In genomic region chr6:28335564-28336283, GRCh38 we compare ENCODE assay signal across 1 cellular context.
TF ChIP-seq lines count a peak whose summit lies in the region.

ZSCAN31 (minus strand) TSS chr6:28336148; CDS start chr6:28329683, 6,465 bp downstream.

TF ChIP-seq in GM12878, 131 proteins besides CTCF, POLR2A, EP300 and RAD21 (continued from another document and continues in another):
- TF ChIP-seq CEBPZ (IDR thresholded peaks at IDR 0.05; ENCODE audit: low read depth, low read length), result no peak
- TF ChIP-seq MTA2 (IDR thresholded peaks at IDR 0.05; ENCODE audit: low read depth), result peak; percentile 10; the same call in 1 of the 2 replicates
- TF ChIP-seq ASH2L (IDR thresholded peaks at IDR 0.05; ENCODE audit: borderline replicate concordance, low read depth), result 0 out of 2 replicates have a peak, but pooled peaks have one; percentile 40
- peak; percentile 44 for TF ChIP-seq RELB (IDR thresholded peaks at IDR 0.05; ENCODE audit: low read depth)
- TF ChIP-seq ATF2 (IDR thresholded peaks at IDR 0.05; ENCODE audit: low read length), result peak; percentile 85
- TF ChIP-seq IKZF1 (conservative IDR thresholded peaks at IDR 0.05), result peak; percentile 91
- TF ChIP-seq IKZF2 (IDR thresholded peaks at IDR 0.05), result peak; percentile 77 to 82
- TF ChIP-seq SKIL (IDR thresholded peaks at IDR 0.05; ENCODE audit: low read depth, poor library complexity, severe bottlenecking), result peak; percentile 36
- peak; percentile 63; the same call in 1 of the 2 replicates for TF ChIP-seq GATAD2B (conservative IDR thresholded peaks at IDR 0.05; ENCODE audit: low read depth)
- peak; percentile 78 for TF ChIP-seq RUNX3 (IDR thresholded peaks at IDR 0.05; ENCODE audit: low read length)
- peak; percentile 67 for TF ChIP-seq EED (IDR thresholded peaks at IDR 0.05; ENCODE audit: low read depth)
- TF ChIP-seq SREBF1 (IDR thresholded peaks at IDR 0.05; ENCODE audit: low read length), result no peak
- peak; percentile 49; the same call in 1 of the 2 replicates for TF ChIP-seq PAX8 (IDR thresholded peaks at IDR 0.05)
- TF ChIP-seq SMC3 (IDR thresholded peaks at IDR 0.05; ENCODE audit: borderline replicate concordance, low read length), result no peak
- peak; percentile 10; the same call in 1 of the 2 replicates for TF ChIP-seq NFIC (IDR thresholded peaks at IDR 0.05; ENCODE audit: low read depth, low read length)
- TF ChIP-seq E2F8 (IDR thresholded peaks at IDR 0.05; ENCODE audit: low read depth, partially characterized antibody), result no peak
- TF ChIP-seq CHD1 (IDR thresholded peaks at IDR 0.05; ENCODE audit: low read depth, low read length), result no peak
- TF ChIP-seq POU2F2 (IDR thresholded peaks at IDR 0.05; ENCODE audit: borderline replicate concordance, low read depth, low read length), result peak; percentile 21; the same call in 1 of the 3 replicates
- TF ChIP-seq TAF1 (IDR thresholded peaks at IDR 0.05; ENCODE audit: borderline replicate concordance, low read depth, low read length), result peak; percentile 42; the same call in 1 of the 2 replicates
- no peak for TF ChIP-seq STAT3 (IDR thresholded peaks at IDR 0.05; ENCODE audit: low read depth, low read length)
- TF ChIP-seq EGR1 (IDR thresholded peaks at IDR 0.05; ENCODE audit: borderline replicate concordance in 1 of 2, low read depth in 2 of 2, low read length in 2 of 2), result peak in 1 of 2 experiments; percentile 13; a peak in 1 of 3 replicates
- TF ChIP-seq NBN (IDR thresholded peaks at IDR 0.05), result 0 out of 2 replicates have a peak, but pooled peaks have one; percentile 24
- no peak for TF ChIP-seq MEF2A (IDR thresholded peaks at IDR 0.05; ENCODE audit: insufficient read depth, low read depth, low read length)
- TF ChIP-seq CREB1 (IDR thresholded peaks at IDR 0.05; ENCODE audit: low read depth), result peak; percentile 63
- no peak for TF ChIP-seq ESRRA (IDR thresholded peaks at IDR 0.05; ENCODE audit: low read length)
- peak; percentile 19 for TF ChIP-seq MLLT1 (IDR thresholded peaks at IDR 0.05)
- TF ChIP-seq BHLHE40 (IDR thresholded peaks at IDR 0.05; ENCODE audit: borderline replicate concordance in 1 of 2, low read depth in 2 of 2, low read length in 1 of 2), result peak; percentile 7 to 25; a peak in 1 of 4 replicates
- no peak for TF ChIP-seq ZBTB11 (CRISPR knock-in tag; IDR thresholded peaks at IDR 0.05)
- TF ChIP-seq KDM1A (IDR thresholded peaks at IDR 0.05; ENCODE audit: borderline replicate concordance), result no peak
- TF ChIP-seq TCF12 (IDR thresholded peaks at IDR 0.05; ENCODE audit: low read depth, low read length), result 0 out of 2 replicates have a peak, but pooled peaks have one; percentile 78
- TF ChIP-seq YBX1 (IDR thresholded peaks at IDR 0.05), result no peak
- TF ChIP-seq CUX1 (IDR thresholded peaks at IDR 0.05; ENCODE audit: insufficient replicate concordance, low read depth, low read length), result no peak
- TF ChIP-seq CBFB (IDR thresholded peaks at IDR 0.05; ENCODE audit: low read depth), result peak; percentile 38; the same call in 1 of the 2 replicates
- TF ChIP-seq PML (IDR thresholded peaks at IDR 0.05; ENCODE audit: low read length), result peak; percentile 92
